Comparison of ENCODE assay signal across 15 cellular contexts in genomic region chr17:80317706-80317980, GRCh38. TPM values are rescaled to one million over a fixed set of nuclear protein-coding genes. Genes with fewer than 3 reads are reported as not detected.
A peak's percentile ranks its signal among the peaks of the same experiment; 100 is the strongest.
DNase-seq lines count a peak whose midpoint lies in the region; ATAC-seq lines count a peak whose summit lies in the region.
"Had no signal": no experiment of that assay in that cellular context is flagged by ENCODE, and none has a peak within 500 bp of the region (broad histone marks: within the 10 kb centered on the region; RNA-seq: fewer than 3 reads in every experiment).

No MANE protein-coding gene starts in this region.

- peak; percentile 37 for DNase-seq in activated effector memory CD4-positive, alpha-beta T cell treated with anti-CD3 and anti-CD28 coated beads, Interleukin-2, amount 50 U/mL, for 16 hours
- no peak for DNase-seq in activated effector memory CD4-positive, alpha-beta T cell treated with Interleukin-2 at 50 U/mL for 16 hours
- DNase-seq in NCI-H2227 treated with DMSO at 0.1 percent for 48 hours (lab: John Stamatoyannopoulos, UW) = no peak
- DNase-seq: CD8-positive, alpha-beta T cell; COR-L47; DMS53; GF-D8; GM23248 had no signal

- H3K9me3 Mint-ChIP-seq in activated T-helper 17 cell treated with anti-CD3 and anti-CD28 coated beads, Interleukin-2, amount 50 U/mL, for 72 hours = no peaks in the 10 kb centered on the region

- no peak for ATAC-seq in activated T-helper 17 cell treated with anti-CD3 and anti-CD28 coated beads, Interleukin-2, amount 50 U/mL, for 72 hours (replicated peaks)
- ATAC-seq in GM18907 (IDR thresholded peaks at IDR 0.05; ENCODE audit: unreplicated experiment) = no peak
- ATAC-seq: CD8-positive, alpha-beta T cell; HCT116; HepG2 had no signal

- H3K4me3 ChIP-seq in rectal smooth muscle tissue (ENCODE audit: low read length) = no peak overlapping the region
- H3K4me3 ChIP-seq: A549, GM23248 had no signal

- peaks cover 85% of the 10 kb centered on the region for H3K36me3 Mint-ChIP-seq in activated T-helper 17 cell treated with anti-CD3 and anti-CD28 coated beads, Interleukin-2, amount 50 U/mL, for 72 hours (ENCODE audit: low read depth)

- no peaks in the 10 kb centered on the region for H3K27me3 ChIP-seq in rectal smooth muscle tissue (ENCODE audit: control insufficient read depth, insufficient read depth, low read length)

- H3K27me3 Mint-ChIP-seq in activated T-helper 17 cell treated with anti-CD3 and anti-CD28 coated beads, Interleukin-2, amount 50 U/mL, for 72 hours = no peaks in the 10 kb centered on the region

- no peak overlapping the region for H3K9ac ChIP-seq in rectal smooth muscle tissue (ENCODE audit: low read length)
- H3K9ac ChIP-seq: GM23248 had no signal

- peaks cover 4% of the 10 kb centered on the region for H3K4me1 ChIP-seq in rectal smooth muscle tissue (ENCODE audit: control insufficient read depth, insufficient read depth, low read length)
- H3K4me1 ChIP-seq: A549 had no signal

- H3K36me3 ChIP-seq in rectal smooth muscle tissue (ENCODE audit: control insufficient read depth, insufficient read depth, low read length) = peaks cover 37% of the 10 kb centered on the region

- peaks cover 8% of the 10 kb centered on the region for H3K4me1 Mint-ChIP-seq in activated T-helper 17 cell treated with anti-CD3 and anti-CD28 coated beads, Interleukin-2, amount 50 U/mL, for 72 hours

- H3K27ac Mint-ChIP-seq in activated T-helper 17 cell treated with anti-CD3 and anti-CD28 coated beads, Interleukin-2, amount 50 U/mL, for 72 hours = peak overlapping the region; percentile 33
- H3K27ac Mint-ChIP-seq: CD8-positive, alpha-beta T cell had no signal

- H3K4me3 Mint-ChIP-seq in activated T-helper 17 cell treated with anti-CD3 and anti-CD28 coated beads, Interleukin-2, amount 50 U/mL, for 72 hours = no peak overlapping the region
- H3K4me3 Mint-ChIP-seq: CD14-positive monocyte; CD8-positive, alpha-beta T cell had no signal

- H3K27ac ChIP-seq in rectal smooth muscle tissue (ENCODE audit: low read depth, low read length) = peak overlapping the region; percentile 15
- H3K27ac ChIP-seq: A549, GM23248 had no signal

RNA-seq across cellular contexts. Expression of gene RNF213, which starts 57.0 kb away (rescaled TPM):
- 1,000 to 10,000 TPM; 1,022 to 1,405 TPM for total RNA-seq in activated T-helper 17 cell treated with anti-CD3 and anti-CD28 coated beads, Interleukin-2, amount 50 U/mL, for 72 hours
